ENCODE assay signal across 13 cellular contexts in the genomic region with DNA sequence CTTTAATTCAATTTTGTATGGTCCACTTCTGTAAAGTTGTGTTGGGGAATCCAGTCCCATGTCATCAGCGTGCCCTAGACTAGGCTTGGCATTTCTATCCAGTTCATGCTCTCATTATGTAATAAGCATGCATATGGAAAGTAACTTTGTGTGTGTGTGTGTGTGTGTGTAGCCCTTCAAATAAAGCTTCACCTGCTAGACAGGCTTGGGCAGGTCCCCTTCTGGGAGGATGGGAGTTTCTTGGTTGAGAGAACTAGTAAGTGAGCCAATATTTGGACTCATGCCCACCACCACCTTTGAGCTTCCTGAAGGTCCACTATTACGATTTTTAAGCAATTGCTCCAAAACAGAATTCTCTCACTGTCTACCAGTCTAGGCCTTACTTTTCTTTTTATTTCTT. TPM values are rescaled to one million over a fixed set of nuclear protein-coding genes. Genes with fewer than 3 reads are reported as not detected.
A peak's percentile ranks its signal among the peaks of the same experiment; 100 is the strongest.
DNase-seq lines count a peak whose midpoint lies in the region; ATAC-seq and TF ChIP-seq lines count a peak whose summit lies in the region.
"Had no signal": no experiment of that assay in that cellular context is flagged by ENCODE, and none has a peak within 500 bp of the region (broad histone marks: within the 10 kb centered on the region; RNA-seq: fewer than 3 reads in every experiment).

No MANE protein-coding gene starts in this region.

- H3K79me2 ChIP-seq in mammary epithelial cell (ENCODE audit: insufficient read depth, low read length) = peaks cover 99% of the 10 kb centered on the region

- H2AFZ ChIP-seq in mammary epithelial cell (ENCODE audit: low read depth, low read length) = no peak overlapping the region

- DNase-seq in HPDE6-E6E7 (ENCODE audit: extremely low spot score) = peak; percentile 25
- DNase-seq in NCI-H2107 treated with DMSO at 0.1 percent for 48 hours (lab: John Stamatoyannopoulos, UW; ENCODE audit: unreplicated experiment) = peak; percentile 84
- DNase-seq in mammary epithelial cell = peak; percentile 91
- DNase-seq in prostate gland (ENCODE audit: low spot score) = peak; percentile 86
- no peak for DNase-seq in CD4-positive, alpha-beta memory T cell
- DNase-seq in stimulated activated naive CD4-positive, alpha-beta T cell (lab: John Stamatoyannopoulos, UW) = no peak
- DNase-seq in omental fat pad (ENCODE audit: low spot score) = no peak
- DNase-seq: midbrain, substantia nigra had no signal

- H3K9ac ChIP-seq in mammary epithelial cell (ENCODE audit: insufficient read depth, low read length) = no peak overlapping the region

- H3K4me3 ChIP-seq in mammary epithelial cell (replicated peaks in 1 of 3; ENCODE audit: insufficient read depth in 1 of 3, low read depth in 2 of 3, low read length in 3 of 3) (no peak overlapping the region), prostate gland (no peak overlapping the region)
- H3K4me3 ChIP-seq in CD4-positive, alpha-beta memory T cell (ENCODE audit: low read length in 2 of 2) = no peak overlapping the region
- H3K4me3 ChIP-seq: SJSA1 had no signal

- peaks cover 34 to 60% (median 45%) of the 10 kb centered on the region in 4 donors for H3K4me1 Mint-ChIP-seq in CD4-positive, alpha-beta memory T cell

- TF ChIP-seq CTCF in mammary epithelial cell (conservative IDR thresholded peaks at IDR 0.05 in 1 of 2, IDR thresholded peaks at IDR 0.05 in 1 of 2; ENCODE audit: extremely low read depth in 1 of 2, insufficient read depth in 1 of 2, low read depth in 1 of 2, low read length in 2 of 2) (no peak), prostate gland (IDR thresholded peaks at IDR 0.05) (no peak), omental fat pad (IDR thresholded peaks at IDR 0.05) (no peak)

- H3K4me2 ChIP-seq in mammary epithelial cell (ENCODE audit: insufficient read depth, low read depth, low read length) = peak overlapping the region; percentile 40

- WGBS in mammary epithelial cell (ENCODE audit: low coverage, missing lambda C conversion rate) = 3% methylated on average over 2 of the region's 2 CpGs
- WGBS in prostate gland = 54% methylated on average over 2 of the region's 2 CpGs

- no peaks in the 10 kb centered on the region for H3K9me3 Mint-ChIP-seq in CD4-positive, alpha-beta memory T cell
- H3K9me3 Mint-ChIP-seq: activated T-helper 1 cell treated with anti-CD3 and anti-CD28 coated beads, Interleukin-12 subunit alpha, Interleukin-12 subunit beta, Interleukin-2, Interleukin-4 antibody, amounts not matched to agents 30 ng/mL and 10 ng/mL and 1 ng/mL, durations not matched to agents 14 hours and 24 hours and 36 hours; brain had no signal

- POLR2A ChIA-PET in CD4-positive, alpha-beta memory T cell (lab: Charles Lee; ENCODE audit: partially characterized antibody) = no interaction called here

- no TSS peak for BruUV-seq in mammary epithelial cell (replicated peaks; lab: Mats Ljungman, UMichigan)

- H3K27me3 ChIP-seq in mammary epithelial cell (ENCODE audit: insufficient read depth, low read length) (no peaks in the 10 kb centered on the region), prostate gland (replicated peaks; ENCODE audit: insufficient read depth) (no peaks in the 10 kb centered on the region)
- H3K27me3 ChIP-seq in CD4-positive, alpha-beta memory T cell (ENCODE audit: insufficient read depth, low read length) = no peaks in the 10 kb centered on the region
- H3K27me3 ChIP-seq: SJSA1 had no signal

- peaks cover 2 to 10% of the 10 kb centered on the region in 2 donors for H3K36me3 Mint-ChIP-seq in CD4-positive, alpha-beta memory T cell

- CTCF ChIA-PET in mammary epithelial cell (lab: Charles Lee; ENCODE audit: low non-redundant PET) = no interaction called here
- CTCF ChIA-PET in CD4-positive, alpha-beta memory T cell (lab: Charles Lee; ENCODE audit: partially characterized antibody) = no interaction called here

- TF ChIP-seq POLR2A in prostate gland (IDR thresholded peaks at IDR 0.05) = no peak

- H4K20me1 ChIP-seq in mammary epithelial cell (ENCODE audit: insufficient read depth, low read length) = no peaks in the 10 kb centered on the region

- no peaks in the 10 kb centered on the region for H3K9me3 ChIP-seq in mammary epithelial cell (replicated peaks; ENCODE audit: insufficient read depth, low read length)
- H3K9me3 ChIP-seq in prostate gland = no peaks in the 10 kb centered on the region
- H3K9me3 ChIP-seq in CD4-positive, alpha-beta memory T cell (ENCODE audit: control insufficient read depth in 1 of 2, low read length in 2 of 2) = no peaks in the 10 kb centered on the region
- H3K9me3 ChIP-seq: SJSA1 had no signal

- no peaks in the 10 kb centered on the region for H3K27me3 Mint-ChIP-seq in CD4-positive, alpha-beta memory T cell
- H3K27me3 Mint-ChIP-seq: brain had no signal

- in situ Hi-C loops in mammary epithelial cell (cut with MboI; ENCODE audit: low sequenced_read_pairs in 2 of 2) = no loop called here

- peak overlapping the region in 1 of 8 donors; percentile 7 for H3K4me3 Mint-ChIP-seq in CD4-positive, alpha-beta memory T cell
- H3K4me3 Mint-ChIP-seq: activated T-helper 1 cell treated with anti-CD3 and anti-CD28 coated beads, Interleukin-12 subunit alpha, Interleukin-12 subunit beta, Interleukin-2, Interleukin-4 antibody, amounts not matched to agents 30 ng/mL and 10 ng/mL and 1 ng/mL, durations not matched to agents 14 hours and 24 hours and 36 hours had no signal

- intact Hi-C loops in mammary epithelial cell (cut with micrococcal nuclease) = no loop called here
- intact Hi-C loops in prostate gland (cut with DNase I) = no loop called here
- intact Hi-C loops in CD4-positive, alpha-beta memory T cell (cut with micrococcal nuclease) = no loop called here

- peaks cover 2% of the 10 kb centered on the region for H3K36me3 ChIP-seq in mammary epithelial cell (ENCODE audit: insufficient read depth, low read length)
- no peaks in the 10 kb centered on the region for H3K36me3 ChIP-seq in prostate gland
- no peaks in the 10 kb centered on the region for H3K36me3 ChIP-seq in CD4-positive, alpha-beta memory T cell (ENCODE audit: insufficient read depth, low read length)
- H3K36me3 ChIP-seq: SJSA1 had no signal

- H3K27ac ChIP-seq in mammary epithelial cell (ENCODE audit: insufficient read depth, low read depth, low read length) (peak overlapping the region; percentile 10), prostate gland (no peak overlapping the region)
- H3K27ac ChIP-seq in CD4-positive, alpha-beta memory T cell (ENCODE audit: low read depth, low read length) = no peak overlapping the region
- H3K27ac ChIP-seq: SJSA1 had no signal

- dilution Hi-C loops in mammary epithelial cell (cut with HindIII; ENCODE audit: low sequenced_read_pairs) = loop anchor here (5.0 kb wide), 1 partner anchor 104 kb away; no protein-coding TSS in a partner anchor

- no peak overlapping the region for H3K27ac Mint-ChIP-seq in CD4-positive, alpha-beta memory T cell
- H3K27ac Mint-ChIP-seq: activated T-helper 1 cell treated with anti-CD3 and anti-CD28 coated beads, Interleukin-12 subunit alpha, Interleukin-12 subunit beta, Interleukin-2, Interleukin-4 antibody, amounts not matched to agents 30 ng/mL and 10 ng/mL and 1 ng/mL, durations not matched to agents 14 hours and 24 hours and 36 hours had no signal

- no peak for ATAC-seq in omental fat pad (ENCODE audit: low FRiP score)
- ATAC-seq: activated CD4-positive, CD25-positive, alpha-beta regulatory T cell treated with anti-CD3 and anti-CD28 coated beads, Interleukin-2, amount 50 U/mL, for 24 hours had no signal

- H3K4me1 ChIP-seq in mammary epithelial cell (ENCODE audit: insufficient read depth, low read length) (peaks cover 50% of the 10 kb centered on the region), prostate gland (replicated peaks) (no peaks in the 10 kb centered on the region)
- peaks cover 34% of the 10 kb centered on the region for H3K4me1 ChIP-seq in CD4-positive, alpha-beta memory T cell (ENCODE audit: insufficient read depth, low read length)

RNA-seq across cellular contexts. Expression of a gene that starts 6.9 kb away (rescaled TPM):
- total RNA-seq in mammary epithelial cell (10 to 100 TPM; 66.2 to 75.0 TPM), prostate gland (10 to 100 TPM; 31.0 to 33.5 TPM), omental fat pad (10 to 100 TPM; 44.9 to 92.7 (median 55.4) TPM)
- polyA plus RNA-seq in mammary epithelial cell = 74.2 TPM
- polyA minus RNA-seq in mammary epithelial cell = 38.2 TPM
- 10 to 100 TPM; 18.6 to 18.7 TPM for total RNA-seq in CD4-positive, alpha-beta memory T cell
- polyA plus RNA-seq in CD4-positive, alpha-beta memory T cell = 10 to 100 TPM; 48.4 to 58.7 TPM

RNA-seq across cellular contexts. Expression of a gene that starts 7.3 kb away (rescaled TPM):
- total RNA-seq in mammary epithelial cell = 10 to 100 TPM; 11.0 to 24.3 TPM
- polyA plus RNA-seq in mammary epithelial cell = 11.3 TPM
- polyA minus RNA-seq in mammary epithelial cell = 12.1 TPM
- 10 to 100 TPM; 15.5 to 16.4 TPM for total RNA-seq in prostate gland
- total RNA-seq in CD4-positive, alpha-beta memory T cell = 10 to 100 TPM; 13.6 to 20.3 TPM
- polyA plus RNA-seq in CD4-positive, alpha-beta memory T cell = 10 to 100 TPM; 14.9 to 21.4 TPM
- 10 to 100 TPM in 3 of 4 donors, 1 to 10 TPM in 1; 7.4 to 15.9 (median 11.4) TPM for total RNA-seq in omental fat pad

Comparison
In these comparisons a context has a peak if more than half of its experiments do, and no peak if none do; other contexts are left out.
1. DNase-seq: peak in HPDE6-E6E7 (single experiment), NCI-H2107 treated with DMSO at 0.1 percent for 48 hours (single experiment), mammary epithelial cell (single experiment) and prostate gland (single experiment); none in CD4-positive, alpha-beta memory T cell (0 of 5), stimulated activated naive CD4-positive, alpha-beta T cell (0 of 6) and omental fat pad (single experiment).